21 cellular contexts compared by ENCODE assay signal in the genomic region with DNA sequence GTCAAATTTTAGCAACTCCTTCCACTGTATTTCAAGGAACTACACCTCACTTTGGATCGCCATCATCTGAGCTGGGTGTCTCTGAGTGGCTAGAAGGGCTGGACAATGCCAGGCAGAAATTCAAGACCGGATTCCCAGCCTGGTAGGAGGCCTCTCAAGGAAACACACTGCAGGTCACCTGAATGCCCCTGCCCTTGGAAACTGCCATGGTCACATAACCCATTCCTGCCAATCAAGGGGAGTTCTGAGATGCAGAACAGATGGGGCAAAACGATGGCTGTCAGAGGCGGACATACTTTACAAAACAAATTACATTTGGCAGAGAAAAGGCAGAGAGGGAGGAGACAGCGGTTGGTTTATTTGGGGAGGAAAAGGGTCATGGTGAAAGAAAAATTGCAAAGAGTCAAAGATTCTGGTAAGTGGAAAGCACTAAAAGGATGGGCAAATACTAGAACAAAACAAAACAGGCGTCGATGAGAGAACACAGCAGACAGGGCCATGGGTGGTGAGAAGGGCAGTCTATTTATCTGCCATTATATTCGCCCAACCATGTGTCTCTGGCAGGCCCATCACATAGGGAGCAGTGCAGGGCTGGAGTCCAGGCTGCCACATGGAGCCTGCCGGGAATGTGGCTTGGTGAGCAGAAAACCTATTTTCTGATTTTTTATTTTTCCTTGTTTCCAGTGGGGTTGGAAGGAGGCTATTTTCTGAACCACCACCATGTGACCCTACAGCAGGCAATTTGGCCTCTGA. TPM values are rescaled to one million over a fixed set of nuclear protein-coding genes. Genes with fewer than 3 reads are reported as not detected.
DNase-seq lines count a peak whose midpoint lies in the region; ATAC-seq and TF ChIP-seq lines count a peak whose summit lies in the region.
"Had no signal": no experiment of that assay in that cellular context is flagged by ENCODE, and none has a peak within 500 bp of the region (broad histone marks: within the 10 kb centered on the region; RNA-seq: fewer than 3 reads in every experiment).

No MANE protein-coding gene starts in this region.

- H3K4me3 ChIP-seq in BLaER1 = no peak overlapping the region
- H3K4me3 ChIP-seq in foreskin fibroblast (ENCODE audit: low read depth in 1 of 2, low read length in 2 of 2) = no peak overlapping the region
- H3K4me3 ChIP-seq: GM23248, lower lobe of right lung, psoas muscle, thoracic aorta had no signal

- in situ Hi-C loops in G401 (cut with HindIII; ENCODE audit: low sequenced_read_pairs) = no loop called here

- H3K9me3 ChIP-seq in BLaER1 = no peaks in the 10 kb centered on the region
- H3K9me3 ChIP-seq: lower lobe of right lung, psoas muscle, thoracic aorta had no signal

- peak overlapping the region; percentile 62 for H3K4me2 ChIP-seq in BLaER1

- DNase-seq in G401 (ENCODE audit: low spot score) = peak; percentile 87
- DNase-seq in NCI-H69 (lab: John Stamatoyannopoulos, UW) = peak; percentile 95
- DNase-seq in mesenteric fat pad (ENCODE audit: low spot score) = peak; percentile 51
- no peak for DNase-seq in stimulated activated CD4-positive, alpha-beta T cell treated with anti-CD3 and anti-CD28 coated beads, Interleukin-2, amount 100 ng/mL, for 48 hours
- no peak for DNase-seq in foreskin fibroblast
- DNase-seq in NCI-H146 (lab: John Stamatoyannopoulos, UW) = no peak
- DNase-seq: activated CD4-positive, alpha-beta T cell treated with anti-CD3 and anti-CD28 coated beads, Interleukin-2, amount 10 ng/mL, durations not matched to agents 24 days and 14 days; activated naive CD8-positive, alpha-beta T cell treated with anti-CD3 and anti-CD28 coated beads for 36 hours; activated T-cell treated with anti-CD3 and anti-CD28 coated beads, Interleukin-2, amount 50 U/mL, for 1 hour; Calu3; GM23248; kidney; lower lobe of right lung; NCI-H1048; psoas muscle; SHP77 had no signal

- TF ChIP-seq CTCF in foreskin fibroblast (IDR thresholded peaks at IDR 0.05; ENCODE audit: low read depth, low read length) = no peak

- H4K20me1 ChIP-seq in BLaER1 = peaks cover 38% of the 10 kb centered on the region; the same call in 1 of the 2 replicates

- H3K9ac ChIP-seq in BLaER1 = peak overlapping the region; percentile 49; the same call in 1 of the 2 replicates
- H3K9ac ChIP-seq: GM23248 had no signal

- H3K36me3 ChIP-seq in BLaER1 = peaks cover 18% of the 10 kb centered on the region
- H3K36me3 ChIP-seq: lower lobe of right lung, thoracic aorta had no signal

- peaks cover 63% of the 10 kb centered on the region for H3K4me1 ChIP-seq in BLaER1
- H3K4me1 ChIP-seq: lower lobe of right lung, psoas muscle had no signal

- H3K27me3 ChIP-seq in BLaER1 = no peaks in the 10 kb centered on the region

- no peak for ATAC-seq in GM18502 (IDR thresholded peaks at IDR 0.05; ENCODE audit: poor library complexity, unreplicated experiment)
- ATAC-seq: lower lobe of right lung had no signal

- H3K27ac ChIP-seq in BLaER1 = peak overlapping the region; percentile 65
- H3K27ac ChIP-seq: GM23248, HL-60, lower lobe of right lung, psoas muscle, thoracic aorta, VCaP had no signal

RNA-seq across cellular contexts. Expression of gene BEND3, which starts 13.5 kb away (rescaled TPM):
- 4.7 and 6.9 TPM in 2 replicates for total RNA-seq in G401 (2014; rRNA removed; shearing (Covaris generic))
- 3.4 TPM for total RNA-seq in mesenteric fat pad

Comparison
In these comparisons a context has a peak if more than half of its experiments do, and no peak if none do; other contexts are left out.
1. DNase-seq: peak in G401 (single experiment), NCI-H69 (single experiment) and mesenteric fat pad (single experiment); none in stimulated activated CD4-positive, alpha-beta T cell treated with anti-CD3 and anti-CD28 coated beads, Interleukin-2, amount 100 ng/mL, for 48 hours (0 of 2), foreskin fibroblast (0 of 2) and NCI-H146 (single experiment).